ENCODE assay signal across 8 cellular contexts in genomic region chr14:20461230-20462141, GRCh38.
DNase-seq lines count a peak whose midpoint lies in the region; ATAC-seq and TF ChIP-seq lines count a peak whose summit lies in the region.

Gene PIP4P1 (minus strand): TSS chr14:20461434. CDS start chr14:20461325, 109 bp downstream.

- ATAC-seq in HG02588 (IDR thresholded peaks at IDR 0.05; ENCODE audit: unreplicated experiment) (peak; percentile 91), SK-N-SH treated with all-trans-retinoic acid at 6 μM for 48 hours (peak; percentile 98)

- DNase-seq in GM06990 (ENCODE audit: extremely low read depth, insufficient read length) (peak; percentile 95), NCI-H1092 (lab: John Stamatoyannopoulos, UW) (peak; percentile 100), germinal center (ENCODE audit: low spot score) (peak; percentile 93), non-pigmented ciliary epithelial cell (ENCODE audit: low read depth) (peak; percentile 100), superior temporal gyrus (ENCODE audit: extremely low spot score) (peak; percentile 100)

- peak within 1 kb of the TSS; percentile 93 for H3K4me3 ChIP-seq in GM06990 (replicated peaks; ENCODE audit: low read depth, low read length)

- H3K27ac Mint-ChIP-seq in activated naive CD4-positive, alpha-beta T cell treated with anti-CD3 and anti-CD28 coated beads, Interleukin-2, amount 50 U/mL, for 24 hours = peak within 1 kb of the TSS; percentile 91

- H3K4me1 Mint-ChIP-seq in activated naive CD4-positive, alpha-beta T cell treated with anti-CD3 and anti-CD28 coated beads, Interleukin-2, amount 50 U/mL, for 24 hours = peaks cover 35% of the 10 kb centered on the region

- TF ChIP-seq CTCF in GM06990 (IDR thresholded peaks at IDR 0.05; ENCODE audit: insufficient read depth, low read length, poor library complexity, severe bottlenecking) = no peak

- no peaks in the 10 kb centered on the region for H3K9me3 Mint-ChIP-seq in activated naive CD4-positive, alpha-beta T cell treated with anti-CD3 and anti-CD28 coated beads, Interleukin-2, amount 50 U/mL, for 24 hours

- H3K27me3 Mint-ChIP-seq in activated naive CD4-positive, alpha-beta T cell treated with anti-CD3 and anti-CD28 coated beads, Interleukin-2, amount 50 U/mL, for 24 hours = no peaks in the 10 kb centered on the region

- peaks cover 20% of the 10 kb centered on the region for H3K36me3 ChIP-seq in GM06990 (ENCODE audit: control insufficient read depth, insufficient read depth, low read length)

- H3K4me3 Mint-ChIP-seq in activated naive CD4-positive, alpha-beta T cell treated with anti-CD3 and anti-CD28 coated beads, Interleukin-2, amount 50 U/mL, for 24 hours = peak within 1 kb of the TSS; percentile 95

- no peaks in the 10 kb centered on the region for H3K27me3 ChIP-seq in GM06990 (replicated peaks; ENCODE audit: control insufficient read depth, insufficient read depth, low read length)

- H3K36me3 Mint-ChIP-seq in activated naive CD4-positive, alpha-beta T cell treated with anti-CD3 and anti-CD28 coated beads, Interleukin-2, amount 50 U/mL, for 24 hours = peaks cover 6% of the 10 kb centered on the region

TF ChIP-seq in SK-N-SH treated with all-trans-retinoic acid at 6 μM for 48 hours, 23 proteins besides CTCF, POLR2A, EP300 and RAD21:
- TF ChIP-seq ZNF8 (CRISPR knock-in tag; IDR thresholded peaks at IDR 0.05) (no peak), ZFP3 (CRISPR knock-in tag; IDR thresholded peaks at IDR 0.05) (peak; percentile 52; the same call in 1 of the 2 replicates), ARNTL (CRISPR knock-in tag; IDR thresholded peaks at IDR 0.05; ENCODE audit: borderline replicate concordance, low read depth) (peak; percentile 90), TCF4 (CRISPR knock-in tag; IDR thresholded peaks at IDR 0.05; ENCODE audit: borderline replicate concordance) (peak; percentile 24; the same call in 1 of the 2 replicates), ZNF70 (CRISPR knock-in tag; IDR thresholded peaks at IDR 0.05) (no peak), TSHZ2 (CRISPR knock-in tag; IDR thresholded peaks at IDR 0.05) (peak; percentile 85), PATZ1 (CRISPR knock-in tag; IDR thresholded peaks at IDR 0.05; ENCODE audit: borderline replicate concordance) (no peak), PPARA (CRISPR knock-in tag; IDR thresholded peaks at IDR 0.05; ENCODE audit: borderline replicate concordance) (peak; percentile 90; the same call in 1 of the 2 replicates), ZNF565 (CRISPR knock-in tag; conservative IDR thresholded peaks at IDR 0.05; ENCODE audit: low read depth) (0 out of 2 replicates have a peak, but pooled peaks have one; percentile 60), CSDC2 (CRISPR knock-in tag; IDR thresholded peaks at IDR 0.05) (peak; percentile 85)
TF ChIP-seq in SK-N-SH treated with all-trans-retinoic acid at 6 μM for 48 hours: peak in this region for 7.

Comparison
In these comparisons a context has a peak if more than half of its experiments do, and no peak if none do; other contexts are left out.
1. Peak in every context shown above with its lines: DNase-seq, ATAC-seq and H3K4me3 ChIP-seq.